Comparison of ENCODE assay signal across 15 cellular contexts in the genomic region with DNA sequence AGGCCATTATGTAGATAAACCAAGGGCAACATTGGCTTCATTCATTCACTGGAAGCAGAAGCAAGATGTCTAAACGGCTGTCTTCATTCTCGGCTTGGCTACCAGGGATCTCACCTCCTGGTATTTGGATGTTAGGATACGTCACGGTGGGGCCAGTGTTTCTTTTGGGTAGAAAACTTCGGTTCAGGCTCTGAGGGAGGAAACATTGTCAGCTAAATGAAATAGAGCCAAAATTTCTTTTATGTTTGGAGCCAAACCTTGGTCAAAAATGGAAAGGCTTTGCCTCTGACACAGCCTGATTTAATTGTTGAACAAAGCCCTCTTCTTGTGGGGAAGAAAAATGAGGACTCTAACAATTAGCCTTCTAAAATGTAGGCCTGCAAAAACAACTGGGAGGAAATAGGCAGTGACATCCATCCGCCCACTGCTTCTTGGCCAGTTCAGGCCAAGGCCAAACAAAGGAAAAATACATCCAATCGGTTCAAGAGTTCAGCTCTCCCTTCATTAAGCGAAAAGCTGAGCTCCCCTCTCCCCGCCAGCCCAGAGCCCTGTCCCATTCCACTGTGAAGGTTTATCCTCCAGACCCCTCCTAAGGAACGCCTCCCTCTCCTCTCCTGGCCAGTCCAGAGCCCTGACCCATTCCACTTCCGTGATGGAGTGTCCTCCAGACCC. TPM values are rescaled to one million over a fixed set of nuclear protein-coding genes. Genes with fewer than 3 reads are reported as not detected.
DNase-seq lines count a peak whose midpoint lies in the region; ATAC-seq and TF ChIP-seq lines count a peak whose summit lies in the region.
"Had no signal": no experiment of that assay in that cellular context is flagged by ENCODE, and none has a peak within 500 bp of the region (broad histone marks: within the 10 kb centered on the region; RNA-seq: fewer than 3 reads in every experiment).

No MANE protein-coding gene starts in this region.

- H3K9me3 ChIP-seq in heart right ventricle (no peaks in the 10 kb centered on the region), upper lobe of right lung (no peaks in the 10 kb centered on the region), Caco-2 (no peaks in the 10 kb centered on the region), GM23248 (ENCODE audit: low read depth) (no peaks in the 10 kb centered on the region)
- H3K9me3 ChIP-seq: mucosa of descending colon had no signal

- H3K79me2 ChIP-seq in GM23248 (ENCODE audit: insufficient read depth), result no peaks in the 10 kb centered on the region

- CTCF ChIA-PET in Caco-2 (lab: Charles Lee), result no interaction called here

- H3K4me3 Mint-ChIP-seq in activated T-cell treated with anti-CD3 and anti-CD28 coated beads, Interleukin-2, amount 50 U/mL, for 4 hours, result no peak overlapping the region
- H3K4me3 Mint-ChIP-seq in neural crest cell (no peak overlapping the region), Caco-2 (ENCODE audit: unreplicated experiment) (no peak overlapping the region)
- H3K4me3 Mint-ChIP-seq: activated T-cell treated with anti-CD3 and anti-CD28 coated beads, Interleukin-2, amount 50 U/mL, for 72 hours; T-helper 1 cell treated with Interleukin-12 subunit alpha and Interleukin-12 subunit beta and Interleukin-4 antibody, amounts not matched to agents 30 μg/mL and 1 μg/mL, for 36 hours had no signal

- peak overlapping the region; percentile 45 for H3K27ac Mint-ChIP-seq in neural crest cell (ENCODE audit: unreplicated experiment)
- H3K27ac Mint-ChIP-seq in Caco-2 (ENCODE audit: unreplicated experiment), result no peak overlapping the region
- H3K27ac Mint-ChIP-seq: activated T-cell treated with anti-CD3 and anti-CD28 coated beads, Interleukin-2, amount 50 U/mL, for 72 hours; T-helper 1 cell treated with Interleukin-12 subunit alpha and Interleukin-12 subunit beta and Interleukin-4 antibody, amounts not matched to agents 30 μg/mL and 1 μg/mL, for 36 hours had no signal

- no peaks in the 10 kb centered on the region for H3K9me2 ChIP-seq in GM23248 (ENCODE audit: insufficient read depth)

- H3K4me3 ChIP-seq in heart right ventricle, result no peak overlapping the region
- H3K4me3 ChIP-seq in upper lobe of right lung, result no peak overlapping the region
- no peak overlapping the region for H3K4me3 ChIP-seq in Caco-2 (ENCODE audit: low read depth, low read length)
- no peak overlapping the region for H3K4me3 ChIP-seq in GM23248
- H3K4me3 ChIP-seq: mucosa of descending colon, PC-9 had no signal

- in situ Hi-C loops in GM23248 (cut with MboI), result no loop called here

- H3K9me3 Mint-ChIP-seq in activated T-cell treated with anti-CD3 and anti-CD28 coated beads, Interleukin-2, amount 50 U/mL, for 4 hours, result no peaks in the 10 kb centered on the region
- H3K9me3 Mint-ChIP-seq in neural crest cell (no peaks in the 10 kb centered on the region), Caco-2 (ENCODE audit: unreplicated experiment) (no peaks in the 10 kb centered on the region)
- H3K9me3 Mint-ChIP-seq: activated T-cell treated with anti-CD3 and anti-CD28 coated beads, Interleukin-2, amount 50 U/mL, for 72 hours; T-helper 1 cell treated with Interleukin-12 subunit alpha and Interleukin-12 subunit beta and Interleukin-4 antibody, amounts not matched to agents 30 μg/mL and 1 μg/mL, for 36 hours had no signal

- H3K4me1 Mint-ChIP-seq in activated T-cell treated with anti-CD3 and anti-CD28 coated beads, Interleukin-2, amount 50 U/mL, for 4 hours (ENCODE audit: low read depth), result no peaks in the 10 kb centered on the region
- H3K4me1 Mint-ChIP-seq in neural crest cell (peaks cover 12% of the 10 kb centered on the region), Caco-2 (ENCODE audit: low read depth, unreplicated experiment) (no peaks in the 10 kb centered on the region)

- H3K4me2 ChIP-seq in GM23248 (ENCODE audit: unreplicated experiment), result no peak overlapping the region
- H3K4me2 ChIP-seq: PC-9 had no signal

- H3K36me3 Mint-ChIP-seq in activated T-cell treated with anti-CD3 and anti-CD28 coated beads, Interleukin-2, amount 50 U/mL, for 4 hours (ENCODE audit: insufficient read depth), result peaks cover 5% of the 10 kb centered on the region
- H3K36me3 Mint-ChIP-seq in neural crest cell (ENCODE audit: low read depth) (no peaks in the 10 kb centered on the region), Caco-2 (ENCODE audit: insufficient read depth, unreplicated experiment) (no peaks in the 10 kb centered on the region)

- peak overlapping the region in 7 of 10 donors; percentile 42 to 84 (median 63) for H3K27ac ChIP-seq in heart right ventricle
- H3K27ac ChIP-seq in upper lobe of right lung, result no peak overlapping the region
- no peak overlapping the region for H3K27ac ChIP-seq in GM23248
- H3K27ac ChIP-seq: PC-9 had no signal

- ATAC-seq in activated T-cell treated with anti-CD3 and anti-CD28 coated beads, Interleukin-2, amount 50 U/mL, for 4 hours, result no peak
- ATAC-seq in heart right ventricle, result peak in 7 of 8 donors; percentile 24 to 84 (median 76)
- peak; percentile 14 for ATAC-seq in upper lobe of right lung
- ATAC-seq: activated T-cell treated with anti-CD3 and anti-CD28 coated beads, Interleukin-2, amount 50 U/mL, for 72 hours; mucosa of descending colon had no signal

- TF ChIP-seq CTCF in heart right ventricle (IDR thresholded peaks at IDR 0.05), result no peak
- TF ChIP-seq CTCF in neural crest cell (conservative IDR thresholded peaks at IDR 0.05), result no peak
- no peak for TF ChIP-seq CTCF in upper lobe of right lung (IDR thresholded peaks at IDR 0.05)
- TF ChIP-seq CTCF in Caco-2 (IDR thresholded peaks at IDR 0.05; ENCODE audit: insufficient read depth in 1 of 2, low read depth in 1 of 2, low read length in 1 of 2, severe bottlenecking in 1 of 2, unreplicated experiment in 1 of 2), result no peak

- no peak overlapping the region for H2AFZ ChIP-seq in GM23248
- H2AFZ ChIP-seq: PC-9 had no signal

- H3K9ac ChIP-seq in GM23248, result no peak overlapping the region

- BruUV-seq in Caco-2 (replicated peaks; lab: Mats Ljungman, UMichigan), result no TSS peak

- DNase-seq in activated T-cell treated with anti-CD3 and anti-CD28 coated beads, Interleukin-2, amount 50 U/mL, for 1 hour, result peak; percentile 8
- no peak for DNase-seq in activated T-cell treated with anti-CD3 and anti-CD28 coated beads, Interleukin-2, amount 50 U/mL, for 4 hours
- DNase-seq in heart right ventricle (peak in 1 of 2 donors; percentile 44), neural crest cell (ENCODE audit: low read depth, low spot score) (no peak), upper lobe of right lung (no peak), HK-2 (ENCODE audit: unreplicated experiment) (no peak), Caco-2 (no peak), GM23248 (no peak)
- DNase-seq: 8988T; activated T-cell treated with anti-CD3 and anti-CD28 coated beads, Interleukin-2, amount 50 U/mL, for 72 hours; mucosa of descending colon; NCI-H1092 treated with DMSO at 0.1 percent for 48 hours; NCI-H446; PC-9 had no signal

- H3K27me3 Mint-ChIP-seq in activated T-cell treated with anti-CD3 and anti-CD28 coated beads, Interleukin-2, amount 50 U/mL, for 4 hours (ENCODE audit: low read depth), result no peaks in the 10 kb centered on the region
- no peaks in the 10 kb centered on the region for H3K27me3 Mint-ChIP-seq in neural crest cell (ENCODE audit: low read depth)
- H3K27me3 Mint-ChIP-seq in Caco-2 (ENCODE audit: insufficient read depth, unreplicated experiment), result no peaks in the 10 kb centered on the region

- intact Hi-C loops in heart right ventricle (cut with DNase I) (no loop called here), upper lobe of right lung (cut with DNase I) (no loop called here), Caco-2 (cut with micrococcal nuclease; ENCODE audit: unreplicated experiment) (no loop called here)

- no peaks in the 10 kb centered on the region for H3F3A ChIP-seq in GM23248 (ENCODE audit: insufficient read depth)

- peaks cover 0 to 15% (median 0%) of the 10 kb centered on the region in 9 donors for H3K36me3 ChIP-seq in heart right ventricle
- H3K36me3 ChIP-seq in upper lobe of right lung, result no peaks in the 10 kb centered on the region
- no peaks in the 10 kb centered on the region for H3K36me3 ChIP-seq in Caco-2 (ENCODE audit: control insufficient read depth, insufficient read depth, low read length)
- no peaks in the 10 kb centered on the region for H3K36me3 ChIP-seq in GM23248 (ENCODE audit: low read depth)

- H4K20me1 ChIP-seq in GM23248 (ENCODE audit: insufficient read depth), result no peaks in the 10 kb centered on the region

- POLR2A ChIA-PET in Caco-2 (lab: Charles Lee), result no interaction called here

- H3K4me1 ChIP-seq in heart right ventricle, result peaks cover 0 to 22% (median 5%) of the 10 kb centered on the region in 9 donors
- peaks cover 4% of the 10 kb centered on the region for H3K4me1 ChIP-seq in upper lobe of right lung
- H3K4me1 ChIP-seq in Caco-2, result no peaks in the 10 kb centered on the region
- H3K4me1 ChIP-seq in GM23248 (ENCODE audit: insufficient read depth), result no peaks in the 10 kb centered on the region

- 57 to 59% methylated on average over 11 of the region's 11 CpGs for WGBS in heart right ventricle, 2 donors
- 90 to 92% methylated on average over 9 to 11 of the region's 11 CpGs for WGBS in GM23248 (ENCODE audit: low coverage in 1 of 2, low lambda C conversion rate in 2 of 2, missing lambda C conversion rate in 2 of 2), 2 experiments

- H3K27me3 ChIP-seq in heart right ventricle (no peaks in the 10 kb centered on the region), upper lobe of right lung (no peaks in the 10 kb centered on the region), Caco-2 (replicated peaks; ENCODE audit: control insufficient read depth, insufficient read depth, low read length) (no peaks in the 10 kb centered on the region), GM23248 (replicated peaks; ENCODE audit: insufficient read depth) (no peaks in the 10 kb centered on the region)

RNA-seq across cellular contexts. Expression of a gene that starts 44.4 kb away (rescaled TPM):
- total RNA-seq in activated T-cell treated with anti-CD3 and anti-CD28 coated beads, Interleukin-2, amount 50 U/mL, for 4 hours, result 10 to 100 TPM; 60.5 to 77.0 (median 68.8) TPM
- total RNA-seq in heart right ventricle (10 to 100 TPM in 9 of 10 donors, 1 to 10 TPM in 1; 7.6 to 77.3 (median 16.3) TPM), neural crest cell (36.7 and 39.3 TPM in 2 replicates), upper lobe of right lung (77.2 TPM), Caco-2 (2022) (33.0 and 35.4 TPM in 2 replicates)
- polyA plus RNA-seq in heart right ventricle (10 to 100 TPM in 1 of 2 donors, 1 to 10 TPM in 1; 5.5 to 10.6 TPM), GM23248 (2016; fragmentation: Nextera tagmentation; extraction: Ambion mirVana) (23.5 and 23.7 TPM in 2 replicates)
- 14.5 and 23.6 TPM in 2 replicates for total RNA-seq in GM23248 (2014; rRNA removed; shearing (Covaris generic))

Comparison
In these comparisons a context has a peak if more than half of its experiments do, and no peak if none do; other contexts are left out.
1. ATAC-seq: peak in heart right ventricle (7 of 8) and upper lobe of right lung (single experiment); none in activated T-cell treated with anti-CD3 and anti-CD28 coated beads, Interleukin-2, amount 50 U/mL, for 4 hours (0 of 2).
2. H3K27ac ChIP-seq: peak in heart right ventricle (7 of 10); none in upper lobe of right lung (single experiment) and GM23248 (single experiment).